ENCODE assay signal across 9 cellular contexts in genomic region chr7:100547872-100548271, GRCh38. TPM values are rescaled to one million over a fixed set of nuclear protein-coding genes. Genes with fewer than 3 reads are reported as not detected.
DNase-seq lines count a peak whose midpoint lies in the region; ATAC-seq and TF ChIP-seq lines count a peak whose summit lies in the region.
"Had no signal": no experiment of that assay in that cellular context is flagged by ENCODE, and none has a peak within 500 bp of the region (broad histone marks: within the 10 kb centered on the region; RNA-seq: fewer than 3 reads in every experiment).

No MANE protein-coding gene starts in this region.

- H3K4me1 ChIP-seq in thoracic aorta (ENCODE audit: control insufficient read depth in 1 of 2, low read depth in 2 of 2), result peaks cover 41 to 57% of the 10 kb centered on the region in 2 donors

- H3K4me3 Mint-ChIP-seq in activated CD4-positive, alpha-beta T cell treated with anti-CD3 and anti-CD28 coated beads for 36 hours, result peak overlapping the region; percentile 98
- no peak overlapping the region for H3K4me3 Mint-ChIP-seq in activated T-helper 2 cell treated with anti-CD3 and anti-CD28 coated beads, Interferon-gamma antibody, Interleukin-2, Interleukin-4, amounts not matched to agents 10 μg/mL and 5 μg/mL and 100 μg/mL, durations not matched to agents 14 hours and 24 hours and 36 hours (ENCODE audit: low read depth)

- H3K9me3 Mint-ChIP-seq in activated CD4-positive, alpha-beta T cell treated with anti-CD3 and anti-CD28 coated beads for 36 hours (ENCODE audit: low read depth), result no peaks in the 10 kb centered on the region
- no peaks in the 10 kb centered on the region for H3K9me3 Mint-ChIP-seq in activated T-helper 2 cell treated with anti-CD3 and anti-CD28 coated beads, Interferon-gamma antibody, Interleukin-2, Interleukin-4, amounts not matched to agents 10 μg/mL and 5 μg/mL and 100 μg/mL, durations not matched to agents 14 hours and 24 hours and 36 hours

- CTCF ChIA-PET in activated CD4-positive, alpha-beta T cell treated with anti-CD3 and anti-CD28 coated beads for 36 hours (lab: Charles Lee), result interaction anchor here (1.4 to 4.8 kb wide), 5 partner anchors 13 to 157 kb away, joined by 4 to 41 read pairs (median 6); no protein-coding TSS in a partner anchor

- no peak for ATAC-seq in activated CD4-positive, alpha-beta T cell treated with anti-CD3 and anti-CD28 coated beads for 36 hours
- no peak for ATAC-seq in thoracic aorta (ENCODE audit: insufficient number of reproducible peaks, low FRiP score, low read depth)
- no peak for ATAC-seq in GM21526 (IDR thresholded peaks at IDR 0.05; ENCODE audit: low FRiP score, unreplicated experiment)

- peaks cover 76% of the 10 kb centered on the region for H3K4me1 Mint-ChIP-seq in activated CD4-positive, alpha-beta T cell treated with anti-CD3 and anti-CD28 coated beads for 36 hours
- H3K4me1 Mint-ChIP-seq in activated T-helper 2 cell treated with anti-CD3 and anti-CD28 coated beads, Interferon-gamma antibody, Interleukin-2, Interleukin-4, amounts not matched to agents 10 μg/mL and 5 μg/mL and 100 μg/mL, durations not matched to agents 14 hours and 24 hours and 36 hours (ENCODE audit: low read depth), result peaks cover 73% of the 10 kb centered on the region

- peaks cover 15% of the 10 kb centered on the region for H3K36me3 ChIP-seq in thoracic aorta

- H3K9me3 ChIP-seq in thoracic aorta, result no peaks in the 10 kb centered on the region

- DNase-seq in activated CD4-positive, alpha-beta T cell treated with anti-CD3 and anti-CD28 coated beads for 36 hours, result no peak
- no peak for DNase-seq in activated CD4-positive, alpha-beta T cell treated with anti-CD3 and anti-CD28 coated beads for 1 hour
- no peak for DNase-seq in activated T-helper 2 cell treated with anti-CD3 and anti-CD28 coated beads, Interferon-gamma antibody, Interleukin-2, Interleukin-4, amounts not matched to agents 10 μg/mL and 5 μg/mL and 100 μg/mL, durations not matched to agents 14 hours and 24 hours and 36 hours (ENCODE audit: low spot score)
- DNase-seq in kidney glomerular epithelial cell (lab: John Stamatoyannopoulos, UW), result peak; percentile 14
- DNase-seq in thoracic aorta (ENCODE audit: low spot score), result no peak
- no peak for DNase-seq in posterior vena cava (ENCODE audit: low spot score)
- DNase-seq in posterior cingulate gyrus, result no peak
- DNase-seq: SW 1271 had no signal

- H3K27ac ChIP-seq in thoracic aorta, result peak overlapping the region; percentile 87 to 97

- peaks cover 40% of the 10 kb centered on the region for H3K36me3 Mint-ChIP-seq in activated CD4-positive, alpha-beta T cell treated with anti-CD3 and anti-CD28 coated beads for 36 hours (ENCODE audit: low read depth)
- peaks cover 53% of the 10 kb centered on the region for H3K36me3 Mint-ChIP-seq in activated T-helper 2 cell treated with anti-CD3 and anti-CD28 coated beads, Interferon-gamma antibody, Interleukin-2, Interleukin-4, amounts not matched to agents 10 μg/mL and 5 μg/mL and 100 μg/mL, durations not matched to agents 14 hours and 24 hours and 36 hours (ENCODE audit: low read depth)

- H3K27ac Mint-ChIP-seq in activated CD4-positive, alpha-beta T cell treated with anti-CD3 and anti-CD28 coated beads for 36 hours, result peak overlapping the region; percentile 99
- H3K27ac Mint-ChIP-seq in activated T-helper 2 cell treated with anti-CD3 and anti-CD28 coated beads, Interferon-gamma antibody, Interleukin-2, Interleukin-4, amounts not matched to agents 10 μg/mL and 5 μg/mL and 100 μg/mL, durations not matched to agents 14 hours and 24 hours and 36 hours, result peak overlapping the region; percentile 99

- H3K4me3 ChIP-seq in thoracic aorta, result no peak overlapping the region

- no peak for TF ChIP-seq CTCF in thoracic aorta (IDR thresholded peaks at IDR 0.05)

- POLR2A ChIA-PET in activated CD4-positive, alpha-beta T cell treated with anti-CD3 and anti-CD28 coated beads for 36 hours (lab: Charles Lee), result interaction anchor here (0.5 to 1.2 kb wide), 2 partner anchors 38 to 41 kb away, joined by 3 to 5 read pairs; partner anchors contain the start of genes FBXO24 and LRCH4

- intact Hi-C loops in activated CD4-positive, alpha-beta T cell treated with anti-CD3 and anti-CD28 coated beads for 36 hours (cut with DNase I, micrococcal nuclease), result loop anchor here in 1 of 2 experiments (10.0 kb wide), 2 partner anchors 463 to 533 kb away; partner anchors contain the start of genes COPS6, ZKSCAN1 and ZNF3
- intact Hi-C loops in activated T-helper 2 cell treated with anti-CD3 and anti-CD28 coated beads, Interferon-gamma antibody, Interleukin-2, Interleukin-4, amounts not matched to agents 10 μg/mL and 5 μg/mL and 100 μg/mL, durations not matched to agents 14 hours and 24 hours and 36 hours (cut with micrococcal nuclease), result loop anchor here (2.0 to 10.0 kb wide), 2 partner anchors 69 to 127 kb away; partner anchors contain the start of genes GNB2 and TSC22D4
- intact Hi-C loops in posterior vena cava (cut with DNase I) (no loop called here), posterior cingulate gyrus (cut with DNase I) (no loop called here)

- H3K27me3 Mint-ChIP-seq in activated CD4-positive, alpha-beta T cell treated with anti-CD3 and anti-CD28 coated beads for 36 hours, result no peaks in the 10 kb centered on the region
- no peaks in the 10 kb centered on the region for H3K27me3 Mint-ChIP-seq in activated T-helper 2 cell treated with anti-CD3 and anti-CD28 coated beads, Interferon-gamma antibody, Interleukin-2, Interleukin-4, amounts not matched to agents 10 μg/mL and 5 μg/mL and 100 μg/mL, durations not matched to agents 14 hours and 24 hours and 36 hours (ENCODE audit: low read depth)

- no peaks in the 10 kb centered on the region for H3K27me3 ChIP-seq in thoracic aorta (replicated peaks; ENCODE audit: insufficient read depth)

RNA-seq across cellular contexts. Expression of gene AGFG2, which starts 8.9 kb away (rescaled TPM):
- total RNA-seq in activated CD4-positive, alpha-beta T cell treated with anti-CD3 and anti-CD28 coated beads for 36 hours, result 10 to 100 TPM; 49.3 to 49.4 TPM
- 75.5 and 75.7 TPM in 2 replicates for total RNA-seq in activated T-helper 2 cell treated with anti-CD3 and anti-CD28 coated beads, Interferon-gamma antibody, Interleukin-2, Interleukin-4, amounts not matched to agents 10 μg/mL and 5 μg/mL and 100 μg/mL, durations not matched to agents 14 hours and 24 hours and 36 hours
- 10 to 100 TPM; 39.4 to 51.6 TPM for total RNA-seq in thoracic aorta
- 10 to 100 TPM; 18.8 to 20.4 TPM for total RNA-seq in posterior vena cava

RNA-seq across cellular contexts. Expression of gene SAP25, which starts 25.8 kb away (rescaled TPM):
- 10 to 100 TPM in 1 of 2 experiments, 1 to 10 TPM in 1; 9.9 to 13.1 TPM for total RNA-seq in activated CD4-positive, alpha-beta T cell treated with anti-CD3 and anti-CD28 coated beads for 36 hours
- total RNA-seq in activated T-helper 2 cell treated with anti-CD3 and anti-CD28 coated beads, Interferon-gamma antibody, Interleukin-2, Interleukin-4, amounts not matched to agents 10 μg/mL and 5 μg/mL and 100 μg/mL, durations not matched to agents 14 hours and 24 hours and 36 hours, result 11.3 and 11.8 TPM in 2 replicates
- total RNA-seq in thoracic aorta, result 1 to 10 TPM in 1 of 2 donors, under 1 TPM in 1; 0.81 to 1.1 TPM
- total RNA-seq in posterior vena cava, result 1 to 10 TPM; 2.8 to 5.0 TPM

RNA-seq across cellular contexts. Expression of gene LRCH4, which starts 38.1 kb away (rescaled TPM):
- total RNA-seq in activated CD4-positive, alpha-beta T cell treated with anti-CD3 and anti-CD28 coated beads for 36 hours, result 10 to 100 TPM; 70.3 to 71.7 TPM
- 105 and 106 TPM in 2 replicates for total RNA-seq in activated T-helper 2 cell treated with anti-CD3 and anti-CD28 coated beads, Interferon-gamma antibody, Interleukin-2, Interleukin-4, amounts not matched to agents 10 μg/mL and 5 μg/mL and 100 μg/mL, durations not matched to agents 14 hours and 24 hours and 36 hours
- total RNA-seq in thoracic aorta, result 100 to 1,000 TPM in 1 of 2 donors, 10 to 100 TPM in 1; 99.8 to 131 TPM
- total RNA-seq in posterior vena cava, result 10 to 100 TPM; 28.5 to 30.7 TPM

RNA-seq across cellular contexts. Expression of gene FBXO24, which starts 38.3 kb away (rescaled TPM):
- total RNA-seq in activated CD4-positive, alpha-beta T cell treated with anti-CD3 and anti-CD28 coated beads for 36 hours, result 1 to 10 TPM; 1.4 to 2.1 TPM
- 0.37 and 0.91 TPM in 2 replicates for total RNA-seq in activated T-helper 2 cell treated with anti-CD3 and anti-CD28 coated beads, Interferon-gamma antibody, Interleukin-2, Interleukin-4, amounts not matched to agents 10 μg/mL and 5 μg/mL and 100 μg/mL, durations not matched to agents 14 hours and 24 hours and 36 hours
- total RNA-seq in thoracic aorta (not detected), posterior vena cava (under 1 TPM; 0.14 to 0.51 TPM)

RNA-seq across cellular contexts. Expression of gene PCOLCE, which starts 54.3 kb away (rescaled TPM):
- 1 to 10 TPM; 7.6 to 8.9 TPM for total RNA-seq in activated CD4-positive, alpha-beta T cell treated with anti-CD3 and anti-CD28 coated beads for 36 hours
- 8.6 and 10.3 TPM in 2 replicates for total RNA-seq in activated T-helper 2 cell treated with anti-CD3 and anti-CD28 coated beads, Interferon-gamma antibody, Interleukin-2, Interleukin-4, amounts not matched to agents 10 μg/mL and 5 μg/mL and 100 μg/mL, durations not matched to agents 14 hours and 24 hours and 36 hours
- total RNA-seq in thoracic aorta, result 100 to 1,000 TPM; 130 to 140 TPM
- total RNA-seq in posterior vena cava, result 100 to 1,000 TPM in 1 of 2 donors, 10 to 100 TPM in 1; 79.5 to 230 TPM
